ENCODE assay signal across 17 cellular contexts in the genomic region with DNA sequence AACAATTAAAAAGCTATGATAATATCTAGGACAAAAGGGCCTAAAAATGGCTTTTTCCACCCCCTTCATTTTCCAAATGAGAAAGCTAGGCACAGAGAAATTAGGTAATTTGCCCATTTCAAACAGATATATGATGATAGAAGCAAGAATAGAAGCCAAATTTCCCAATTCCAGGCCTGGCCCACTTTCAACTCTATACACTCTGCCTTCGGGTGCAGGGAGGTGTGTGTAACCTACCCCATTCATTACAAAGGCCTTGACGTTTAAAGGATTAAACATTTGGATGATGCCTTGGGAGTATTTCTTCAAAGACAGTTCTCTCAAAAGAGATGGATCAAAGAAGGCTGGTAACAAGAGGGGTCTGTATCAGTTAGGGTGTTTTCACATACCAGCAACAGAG.
DNase-seq lines count a peak whose midpoint lies in the region; ATAC-seq and TF ChIP-seq lines count a peak whose summit lies in the region.
"Had no signal": no experiment of that assay in that cellular context is flagged by ENCODE, and none has a peak within 500 bp of the region (broad histone marks: within the 10 kb centered on the region; RNA-seq: fewer than 3 reads in every experiment).

No MANE protein-coding gene starts in this region.

- peak overlapping the region; percentile 58 for H3K27ac Mint-ChIP-seq in mesothelial cell of epicardium
- H3K27ac Mint-ChIP-seq: CD8-positive, alpha-beta T cell had no signal

- H3K9me3 ChIP-seq in Panc1 (ENCODE audit: control insufficient read depth, insufficient read depth, low read depth, low read length) (no peaks in the 10 kb centered on the region), smooth muscle cell (replicated peaks; ENCODE audit: low read depth) (no peaks in the 10 kb centered on the region)

- 81% methylated on average over 2 of the region's 2 CpGs for WGBS in smooth muscle cell (ENCODE audit: low lambda C conversion rate)

- peaks cover 9% of the 10 kb centered on the region for H3K9me3 Mint-ChIP-seq in mesothelial cell of epicardium
- H3K9me3 Mint-ChIP-seq: CD8-positive, alpha-beta T cell had no signal

- H3K27ac ChIP-seq in Panc1 (ENCODE audit: low read length) (peak overlapping the region; percentile 29; the same call in 1 of the 2 replicates), smooth muscle cell (ENCODE audit: low read depth) (peak overlapping the region; percentile 55)

- no peak overlapping the region for H2AFZ ChIP-seq in smooth muscle cell (ENCODE audit: low read depth)

- BruUV-seq in Panc1 (replicated peaks; lab: Mats Ljungman, UMichigan): no TSS peak

- H3K4me1 Mint-ChIP-seq in mesothelial cell of epicardium: peaks cover 35% of the 10 kb centered on the region

- H3K9ac ChIP-seq in smooth muscle cell (ENCODE audit: low read depth): no peak overlapping the region

- intact Hi-C loops in Panc1 (cut with micrococcal nuclease; ENCODE audit: unreplicated experiment): no loop called here

- no peaks in the 10 kb centered on the region for H3K27me3 Mint-ChIP-seq in mesothelial cell of epicardium (ENCODE audit: low read depth)

- H3K36me3 ChIP-seq in Panc1 (ENCODE audit: control insufficient read depth, insufficient read depth, low read length): no peaks in the 10 kb centered on the region
- no peaks in the 10 kb centered on the region for H3K36me3 ChIP-seq in smooth muscle cell (ENCODE audit: low read depth)

- TF ChIP-seq CTCF in Panc1 (IDR thresholded peaks at IDR 0.05) (no peak), mesothelial cell of epicardium (IDR thresholded peaks at IDR 0.05; ENCODE audit: unreplicated experiment) (no peak), smooth muscle cell (IDR thresholded peaks at IDR 0.05; ENCODE audit: borderline replicate concordance, insufficient read depth, poor library complexity, severe bottlenecking) (no peak)

- H3K4me1 ChIP-seq in Panc1 (ENCODE audit: control insufficient read depth, insufficient read depth, low read length): peaks cover 1% of the 10 kb centered on the region
- H3K4me1 ChIP-seq in smooth muscle cell (ENCODE audit: low read depth): peaks cover 25% of the 10 kb centered on the region

- H3K4me3 ChIP-seq in Panc1 (ENCODE audit: low read depth in 2 of 2, low read length in 2 of 2): no peak overlapping the region
- H3K4me3 ChIP-seq in smooth muscle cell: no peak overlapping the region
- H3K4me3 ChIP-seq: GM12878, K562 had no signal

- in situ Hi-C loops in Panc1 (cut with HindIII; ENCODE audit: low pct_unique_long_range_greater_than_20kb, low sequenced_read_pairs): no loop called here

- no peaks in the 10 kb centered on the region for H3F3A ChIP-seq in smooth muscle cell (ENCODE audit: low read depth)

- no peaks in the 10 kb centered on the region for H3K79me2 ChIP-seq in smooth muscle cell (ENCODE audit: low read depth)

- H3K4me3 Mint-ChIP-seq in mesothelial cell of epicardium: no peak overlapping the region
- H3K4me3 Mint-ChIP-seq: CD8-positive, alpha-beta T cell had no signal

- no peak for ATAC-seq in Panc1
- no peak for ATAC-seq in HG03520 (IDR thresholded peaks at IDR 0.05; ENCODE audit: unreplicated experiment)
- ATAC-seq: CD8-positive, alpha-beta T cell; GM12878; K562; Right ventricle myocardium inferior had no signal

- no peaks in the 10 kb centered on the region for H4K20me1 ChIP-seq in smooth muscle cell (ENCODE audit: low read depth)

- CTCF ChIA-PET in Panc1 (lab: Charles Lee): no interaction called here

- POLR2A ChIA-PET in Panc1 (lab: Charles Lee): interaction anchor here (0.6 kb wide), 2 partner anchors 10 to 568 kb away, joined by 3 to 5 read pairs; no protein-coding TSS in a partner anchor

- H3K36me3 Mint-ChIP-seq in mesothelial cell of epicardium: no peaks in the 10 kb centered on the region
- H3K36me3 Mint-ChIP-seq: CD8-positive, alpha-beta T cell had no signal

- H3K27me3 ChIP-seq in Panc1 (ENCODE audit: control insufficient read depth, insufficient read depth, low read length) (no peaks in the 10 kb centered on the region), smooth muscle cell (ENCODE audit: low read depth) (no peaks in the 10 kb centered on the region)

- H3K4me2 ChIP-seq in smooth muscle cell: no peak overlapping the region

- DNase-seq in NCI-H1092 treated with DMSO at 0.1 percent for 48 hours (lab: John Stamatoyannopoulos, UW) (peak; percentile 55), NCI-H1092 (lab: John Stamatoyannopoulos, UW) (no peak), Panc1 (ENCODE audit: low read depth, low spot score) (no peak), mesothelial cell of epicardium (ENCODE audit: low spot score in 2 of 2, unreplicated experiment in 2 of 2) (no peak), smooth muscle cell (lab: John Stamatoyannopoulos, UW; ENCODE audit: unreplicated experiment) (no peak), glomerular visceral epithelial cell (ENCODE audit: extremely low spot score) (no peak), NCI-H1048 (lab: John Stamatoyannopoulos, UW) (no peak)
- DNase-seq: 8988T; CD8-positive, alpha-beta T cell; DND-41; GDM1; GOT3; NCI-H1694 had no signal
